ENCODE assay signal across 8 cellular contexts in genomic region chr14:22558221-22558913, GRCh38. TPM values are rescaled to one million over a fixed set of nuclear protein-coding genes. Genes with fewer than 3 reads are reported as not detected.
DNase-seq lines count a peak whose midpoint lies in the region; ATAC-seq, FAIRE-seq and TF ChIP-seq lines count a peak whose summit lies in the region.

No MANE protein-coding gene starts in this region.

- H3K36me3 Mint-ChIP-seq in activated naive CD4-positive, alpha-beta T cell treated with anti-CD3 and anti-CD28 coated beads for 36 hours (ENCODE audit: low read depth), result peaks cover 20% of the 10 kb centered on the region
- H3K36me3 Mint-ChIP-seq in activated T-helper 2 cell treated with anti-CD3 and anti-CD28 coated beads, Interferon-gamma antibody, Interleukin-2, Interleukin-4, amounts not matched to agents 10 μg/mL and 5 μg/mL and 100 μg/mL, durations not matched to agents 14 hours and 24 hours and 36 hours (ENCODE audit: low read depth), result peaks cover 20% of the 10 kb centered on the region

- CTCF ChIA-PET in activated naive CD4-positive, alpha-beta T cell treated with anti-CD3 and anti-CD28 coated beads for 36 hours (lab: Charles Lee), result interaction anchor here (0.6 to 4.9 kb wide), 9 partner anchors 10 to 640 kb away, joined by 3 to 149 read pairs (median 3); partner anchors contain the start of gene DAD1
- CTCF ChIA-PET in HepG2 (lab: Yijun Ruan, JAX; ENCODE audit: low intra/inter-chr PET ratio, low total read pairs), result interaction anchor here (0.9 to 7.7 kb wide), 11 partner anchors 10 to 499 kb away, joined by 3 to 200 read pairs (median 37); partner anchors contain the start of genes AJUBA, CDH24 and OR6J1

- H3K27me3 Mint-ChIP-seq in activated naive CD4-positive, alpha-beta T cell treated with anti-CD3 and anti-CD28 coated beads for 36 hours (ENCODE audit: low read depth), result no peaks in the 10 kb centered on the region
- H3K27me3 Mint-ChIP-seq in activated T-helper 2 cell treated with anti-CD3 and anti-CD28 coated beads, Interferon-gamma antibody, Interleukin-2, Interleukin-4, amounts not matched to agents 10 μg/mL and 5 μg/mL and 100 μg/mL, durations not matched to agents 14 hours and 24 hours and 36 hours (ENCODE audit: low read depth), result peaks cover 3% of the 10 kb centered on the region

- no peaks in the 10 kb centered on the region for H3K79me2 ChIP-seq in HepG2 (ENCODE audit: insufficient read depth, low read length)

- FAIRE-seq in HepG2 (lab: Jason Lieb, UNC), result no peak

- H3K4me3 Mint-ChIP-seq in activated naive CD4-positive, alpha-beta T cell treated with anti-CD3 and anti-CD28 coated beads for 36 hours, result peak overlapping the region; percentile 74
- H3K4me3 Mint-ChIP-seq in activated T-helper 2 cell treated with anti-CD3 and anti-CD28 coated beads, Interferon-gamma antibody, Interleukin-2, Interleukin-4, amounts not matched to agents 10 μg/mL and 5 μg/mL and 100 μg/mL, durations not matched to agents 14 hours and 24 hours and 36 hours (ENCODE audit: low read depth), result peak overlapping the region; percentile 81

- TF ChIP-seq POLR2A in HepG2 (IDR thresholded peaks at IDR 0.05; ENCODE audit: insufficient read depth in 1 of 2, low read depth in 2 of 2, low read length in 2 of 2) (no peak), thyroid gland (IDR thresholded peaks at IDR 0.05) (no peak)

- in situ Hi-C loops in HepG2 (cut with HindIII; ENCODE audit: extremely low pct_ligation_motif_present, low pct_unique_long_range_greater_than_20kb), result loop anchor here (5.0 kb wide), 3 partner anchors 94 to 494 kb away; no protein-coding TSS in a partner anchor

- H3K27ac Mint-ChIP-seq in activated naive CD4-positive, alpha-beta T cell treated with anti-CD3 and anti-CD28 coated beads for 36 hours, result peak overlapping the region; percentile 97
- H3K27ac Mint-ChIP-seq in activated T-helper 2 cell treated with anti-CD3 and anti-CD28 coated beads, Interferon-gamma antibody, Interleukin-2, Interleukin-4, amounts not matched to agents 10 μg/mL and 5 μg/mL and 100 μg/mL, durations not matched to agents 14 hours and 24 hours and 36 hours, result peak overlapping the region; percentile 98

- no peaks in the 10 kb centered on the region for H4K20me1 ChIP-seq in HepG2 (ENCODE audit: insufficient read depth, low read length)

- H3K4me1 ChIP-seq in HepG2 (ENCODE audit: insufficient read depth, low read length), result peaks cover 72% of the 10 kb centered on the region
- H3K4me1 ChIP-seq in thyroid gland, result peaks cover 37 to 58% of the 10 kb centered on the region in 2 donors

- TF ChIP-seq RAD21 in HepG2 (CRISPR knock-in tag; IDR thresholded peaks at IDR 0.05), result peak; percentile 7; the same call in 1 of the 2 replicates

- no peaks in the 10 kb centered on the region for H3K9me3 Mint-ChIP-seq in activated naive CD4-positive, alpha-beta T cell treated with anti-CD3 and anti-CD28 coated beads for 36 hours
- H3K9me3 Mint-ChIP-seq in activated T-helper 2 cell treated with anti-CD3 and anti-CD28 coated beads, Interferon-gamma antibody, Interleukin-2, Interleukin-4, amounts not matched to agents 10 μg/mL and 5 μg/mL and 100 μg/mL, durations not matched to agents 14 hours and 24 hours and 36 hours, result no peaks in the 10 kb centered on the region

- no TSS peak for BruUV-seq in HepG2 (replicated peaks; lab: Mats Ljungman, UMichigan)

- peak overlapping the region; percentile 80 for H3K4me2 ChIP-seq in HepG2 (ENCODE audit: low read depth, low read length)

- peak overlapping the region; percentile 1 for H2AFZ ChIP-seq in HepG2 (ENCODE audit: low read length)

- H3K4me3 ChIP-seq in HepG2 (replicated peaks in 1 of 3; ENCODE audit: insufficient read depth in 1 of 3, low read depth in 2 of 3, low read length in 3 of 3) (peak overlapping the region in 1 of 3 experiments; percentile 38; a peak in 2 of 6 replicates), thyroid gland (replicated peaks in 1 of 3) (no peak overlapping the region)

- H3K27ac ChIP-seq in HepG2 (ENCODE audit: extremely low read length, insufficient read depth, low read length) (no peak overlapping the region), thyroid gland (peak overlapping the region; percentile 25 to 67 (median 48))

- no peak for TF ChIP-seq EP300 in HepG2 (IDR thresholded peaks at IDR 0.05; ENCODE audit: low read depth in 2 of 2, low read length in 2 of 2)
- peak; percentile 38; the same call in 1 of the 2 replicates for TF ChIP-seq EP300 in HepG2 (CRISPR knock-in tag; IDR thresholded peaks at IDR 0.05; ENCODE audit: borderline replicate concordance)

- no peaks in the 10 kb centered on the region; a peak in 1 of 5 replicates for H3K36me3 ChIP-seq in HepG2 (replicated peaks in 1 of 2; ENCODE audit: control insufficient read depth in 1 of 2, insufficient read depth in 2 of 2, low read length in 2 of 2)
- no peaks in the 10 kb centered on the region for H3K36me3 ChIP-seq in thyroid gland

- 59% methylated on average over 25 of the region's 25 CpGs for WGBS in HepG2 (ENCODE audit: low lambda C conversion rate)
- 81 to 83% methylated on average over 23 to 24 of the region's 25 CpGs for WGBS in thyroid gland, 2 donors

- TF ChIP-seq CTCF in HepG2 (CRISPR knock-in tag; IDR thresholded peaks at IDR 0.05), result peak; percentile 58
- TF ChIP-seq CTCF in thyroid gland (IDR thresholded peaks at IDR 0.05), result no peak

- no peak overlapping the region for H3K9ac ChIP-seq in HepG2 (ENCODE audit: insufficient read depth, low read depth, low read length)

- peaks cover 83% of the 10 kb centered on the region for H3K4me1 Mint-ChIP-seq in activated naive CD4-positive, alpha-beta T cell treated with anti-CD3 and anti-CD28 coated beads for 36 hours (ENCODE audit: low read depth)
- H3K4me1 Mint-ChIP-seq in activated T-helper 2 cell treated with anti-CD3 and anti-CD28 coated beads, Interferon-gamma antibody, Interleukin-2, Interleukin-4, amounts not matched to agents 10 μg/mL and 5 μg/mL and 100 μg/mL, durations not matched to agents 14 hours and 24 hours and 36 hours (ENCODE audit: low read depth), result peaks cover 83% of the 10 kb centered on the region

- DNase-seq in activated naive CD4-positive, alpha-beta T cell treated with anti-CD3 and anti-CD28 coated beads for 36 hours, result peak; percentile 75
- no peak for DNase-seq in activated naive CD4-positive, alpha-beta T cell treated with anti-CD3 and anti-CD28 coated beads, Interleukin-2, amount 50 U/mL, for 16 hours
- DNase-seq in activated T-helper 2 cell treated with anti-CD3 and anti-CD28 coated beads, Interferon-gamma antibody, Interleukin-2, Interleukin-4, amounts not matched to agents 10 μg/mL and 5 μg/mL and 100 μg/mL, durations not matched to agents 14 hours and 24 hours and 36 hours (ENCODE audit: low spot score), result peak; percentile 54
- peak; percentile 53 for DNase-seq in HepG2 (ENCODE audit: low spot score)
- DNase-seq in thyroid gland, result peak in 1 of 2 donors; percentile 20
- no peak for DNase-seq in kidney glomerular epithelial cell (lab: John Stamatoyannopoulos, UW)
- DNase-seq in NCI-H2081 (lab: John Stamatoyannopoulos, UW), result no peak
- no peak for DNase-seq in KG1 (lab: John Stamatoyannopoulos, UW)

- H3K27me3 ChIP-seq in HepG2 (ENCODE audit: control insufficient read depth in 1 of 2, insufficient read depth in 2 of 2, low read length in 2 of 2) (peaks cover 7 to 31% of the 10 kb centered on the region in 2 experiments; a peak in 4 of 5 replicates), thyroid gland (no peaks in the 10 kb centered on the region)

- peak; percentile 15 for ATAC-seq in HepG2

- intact Hi-C loops in activated naive CD4-positive, alpha-beta T cell treated with anti-CD3 and anti-CD28 coated beads for 36 hours (cut with micrococcal nuclease), result loop anchor here (1.0 to 10.0 kb wide), 9 partner anchors 100 to 1104 kb away; partner anchors contain the start of genes CDH24 and CHD8
- intact Hi-C loops in activated T-helper 2 cell treated with anti-CD3 and anti-CD28 coated beads, Interferon-gamma antibody, Interleukin-2, Interleukin-4, amounts not matched to agents 10 μg/mL and 5 μg/mL and 100 μg/mL, durations not matched to agents 14 hours and 24 hours and 36 hours (cut with micrococcal nuclease), result loop anchor here (5.0 to 10.0 kb wide), 11 partner anchors 241 to 824 kb away; partner anchors contain the start of gene PRMT5
- intact Hi-C loops in HepG2 (cut with micrococcal nuclease; ENCODE audit: unreplicated experiment), result loop anchor here (2.0 to 5.0 kb wide), 2 partner anchors 154 to 208 kb away; partner anchors contain the start of gene OXA1L
- intact Hi-C loops in thyroid gland (cut with DNase I), result loop anchor here (5.0 kb wide), 2 partner anchors 94 to 294 kb away; no protein-coding TSS in a partner anchor

- POLR2A ChIA-PET in HepG2 (lab: Yijun Ruan, JAX), result interaction anchor here (0.8 kb wide), 1 partner anchor 208 kb away, joined by 5 read pairs; the partner anchor contains the start of gene OXA1L

- H3K9me3 ChIP-seq in HepG2 (ENCODE audit: low read length) (no peaks in the 10 kb centered on the region), thyroid gland (no peaks in the 10 kb centered on the region)

RNA-seq across cellular contexts. Expression of gene DAD1, which starts 30.7 kb away (rescaled TPM):
- total RNA-seq in activated naive CD4-positive, alpha-beta T cell treated with anti-CD3 and anti-CD28 coated beads for 36 hours, result 100 to 1,000 TPM; 219 to 226 TPM
- total RNA-seq in activated T-helper 2 cell treated with anti-CD3 and anti-CD28 coated beads, Interferon-gamma antibody, Interleukin-2, Interleukin-4, amounts not matched to agents 10 μg/mL and 5 μg/mL and 100 μg/mL, durations not matched to agents 14 hours and 24 hours and 36 hours, result 246 and 256 TPM in 2 replicates
- total RNA-seq in HepG2 (2016; rRNA removed; fragmentation: Illumina TruSeq; extraction: Trizol) (385 and 558 TPM in 2 replicates), thyroid gland (100 to 1,000 TPM; 235 to 430 (median 335) TPM)
- total RNA-seq in HepG2 (2016; cell fraction: cytosol; rRNA removed; fragmentation: Illumina TruSeq; extraction: Trizol; ENCODE audit: low read depth), result 148 and 149 TPM in 2 replicates
- total RNA-seq in HepG2 (2016; cell fraction: insoluble cytoplasmic fraction; rRNA removed; fragmentation: Illumina TruSeq; extraction: Trizol), result 449 and 577 TPM in 2 replicates
- total RNA-seq in HepG2 (2016; cell fraction: membrane; rRNA removed; fragmentation: Illumina TruSeq; extraction: Trizol), result 133 and 150 TPM in 2 replicates
- 382 and 439 TPM in 2 replicates for total RNA-seq in HepG2 (2016; cell fraction: nucleus; rRNA removed; fragmentation: Illumina TruSeq; extraction: Trizol)
- polyA plus RNA-seq in HepG2 (2011; rRNA removed), result 508 and 626 TPM in 2 replicates
- 1,110 and 1,232 TPM in 2 replicates for polyA plus RNA-seq in HepG2 (2011; cell fraction: cytosol; rRNA removed)
- 187 and 222 TPM in 2 replicates for polyA plus RNA-seq in HepG2 (2011; cell fraction: nucleus; rRNA removed)
- 327 and 493 TPM in 2 replicates for polyA plus RNA-seq in HepG2 (2012)
- 141 and 152 TPM in 2 replicates for polyA plus RNA-seq in HepG2 (2016; cell fraction: cytosol; fragmentation: Illumina TruSeq; extraction: Trizol; ENCODE audit: low read depth)
- polyA plus RNA-seq in HepG2 (2016; cell fraction: insoluble cytoplasmic fraction; fragmentation: Illumina TruSeq; extraction: Trizol; ENCODE audit: low read depth), result 395 and 434 TPM in 2 replicates
- polyA plus RNA-seq in HepG2 (2016; cell fraction: membrane; fragmentation: Illumina TruSeq; extraction: Trizol; ENCODE audit: low read depth), result 122 and 125 TPM in 2 replicates
- 602 and 624 TPM in 2 replicates for polyA plus RNA-seq in HepG2 (2016; cell fraction: nucleus; fragmentation: Illumina TruSeq; extraction: Trizol; ENCODE audit: insufficient read depth, low read depth)
- 261 and 460 TPM in 2 replicates for polyA minus RNA-seq in HepG2 (2011; rRNA and poly(A)+ RNA removed; ENCODE audit: low replicate concordance)
- polyA minus RNA-seq in HepG2 (2011; cell fraction: cytosol; rRNA and poly(A)+ RNA removed), result 132 TPM in 2 replicates
- 79.2 and 94.7 TPM in 2 replicates for polyA minus RNA-seq in HepG2 (2011; cell fraction: nucleus; rRNA and poly(A)+ RNA removed)

RNA-seq across cellular contexts. Expression of gene ABHD4, which starts 39.7 kb away (rescaled TPM):
- 10 to 100 TPM; 11.1 to 11.9 TPM for total RNA-seq in activated naive CD4-positive, alpha-beta T cell treated with anti-CD3 and anti-CD28 coated beads for 36 hours
- total RNA-seq in activated T-helper 2 cell treated with anti-CD3 and anti-CD28 coated beads, Interferon-gamma antibody, Interleukin-2, Interleukin-4, amounts not matched to agents 10 μg/mL and 5 μg/mL and 100 μg/mL, durations not matched to agents 14 hours and 24 hours and 36 hours, result 9.2 and 10.8 TPM in 2 replicates
- 16.1 and 22.8 TPM in 2 replicates for total RNA-seq in HepG2 (2016; rRNA removed; fragmentation: Illumina TruSeq; extraction: Trizol)
- total RNA-seq in HepG2 (2016; cell fraction: cytosol; rRNA removed; fragmentation: Illumina TruSeq; extraction: Trizol; ENCODE audit: low read depth), result 1.9 and 2.6 TPM in 2 replicates
- total RNA-seq in HepG2 (2016; cell fraction: insoluble cytoplasmic fraction; rRNA removed; fragmentation: Illumina TruSeq; extraction: Trizol), result 13.5 and 23.6 TPM in 2 replicates
- 5.5 and 6.1 TPM in 2 replicates for total RNA-seq in HepG2 (2016; cell fraction: membrane; rRNA removed; fragmentation: Illumina TruSeq; extraction: Trizol)
- total RNA-seq in HepG2 (2016; cell fraction: nucleus; rRNA removed; fragmentation: Illumina TruSeq; extraction: Trizol), result 15.3 and 18.4 TPM in 2 replicates
- polyA plus RNA-seq in HepG2 (2011; rRNA removed), result 47.5 and 48.1 TPM in 2 replicates
- 40.5 and 42.2 TPM in 2 replicates for polyA plus RNA-seq in HepG2 (2011; cell fraction: cytosol; rRNA removed)
- 28.4 and 31.8 TPM in 2 replicates for polyA plus RNA-seq in HepG2 (2011; cell fraction: nucleus; rRNA removed)
- polyA plus RNA-seq in HepG2 (2012), result 28.4 and 31.9 TPM in 2 replicates
- polyA plus RNA-seq in HepG2 (2016; cell fraction: cytosol; fragmentation: Illumina TruSeq; extraction: Trizol; ENCODE audit: low read depth), result 4.3 and 5.4 TPM in 2 replicates
- 31.7 and 36.0 TPM in 2 replicates for polyA plus RNA-seq in HepG2 (2016; cell fraction: insoluble cytoplasmic fraction; fragmentation: Illumina TruSeq; extraction: Trizol; ENCODE audit: low read depth)
- 10.4 and 12.8 TPM in 2 replicates for polyA plus RNA-seq in HepG2 (2016; cell fraction: membrane; fragmentation: Illumina TruSeq; extraction: Trizol; ENCODE audit: low read depth)
- 27.4 and 28.0 TPM in 2 replicates for polyA plus RNA-seq in HepG2 (2016; cell fraction: nucleus; fragmentation: Illumina TruSeq; extraction: Trizol; ENCODE audit: insufficient read depth, low read depth)
- polyA minus RNA-seq in HepG2 (2011; rRNA and poly(A)+ RNA removed; ENCODE audit: low replicate concordance), result 45.6 and 63.5 TPM in 2 replicates
- polyA minus RNA-seq in HepG2 (2011; cell fraction: cytosol; rRNA and poly(A)+ RNA removed), result 14.6 and 19.0 TPM in 2 replicates
- polyA minus RNA-seq in HepG2 (2011; cell fraction: nucleus; rRNA and poly(A)+ RNA removed), result 26.9 and 36.6 TPM in 2 replicates
- total RNA-seq in thyroid gland, result 10 to 100 TPM; 31.5 to 66.4 (median 53.7) TPM

Comparison
In these comparisons a context has a peak if more than half of its experiments do, and no peak if none do; other contexts are left out.
1. DNase-seq: peak in activated naive CD4-positive, alpha-beta T cell treated with anti-CD3 and anti-CD28 coated beads for 36 hours (single experiment), activated T-helper 2 cell treated with anti-CD3 and anti-CD28 coated beads, Interferon-gamma antibody, Interleukin-2, Interleukin-4, amounts not matched to agents 10 μg/mL and 5 μg/mL and 100 μg/mL, durations not matched to agents 14 hours and 24 hours and 36 hours (single experiment) and HepG2 (single experiment); none in activated naive CD4-positive, alpha-beta T cell treated with anti-CD3 and anti-CD28 coated beads, Interleukin-2, amount 50 U/mL, for 16 hours (single experiment), kidney glomerular epithelial cell (single experiment), NCI-H2081 (0 of 2) and KG1 (single experiment).